ENCODE assay signal across 16 cellular contexts in genomic region chr10:76884673-76885275, GRCh38.
DNase-seq lines count a peak whose midpoint lies in the region; ATAC-seq, FAIRE-seq and TF ChIP-seq lines count a peak whose summit lies in the region.
"Had no signal": no experiment of that assay in that cellular context is flagged by ENCODE, and none has a peak within 500 bp of the region (broad histone marks: within the 10 kb centered on the region; RNA-seq: fewer than 3 reads in every experiment).

No MANE protein-coding gene starts in this region.

- H3F3A ChIP-seq in PC-3 (ENCODE audit: low read length, unreplicated experiment) (no peaks in the 10 kb centered on the region), MM.1S (ENCODE audit: insufficient read depth, low read length) (peaks cover 3% of the 10 kb centered on the region; the same call in 1 of the 2 replicates)

- H3K79me2 ChIP-seq in PC-3 (ENCODE audit: low read length) (no peaks in the 10 kb centered on the region), MM.1S (ENCODE audit: low read length) (no peaks in the 10 kb centered on the region)

- H3K4me2 ChIP-seq in BLaER1 treated with 17β-estradiol and CSF1 and Interleukin-3, amounts not matched to agents 10 nM and 100 nM = peak overlapping the region in 7 of 11 experiments; percentile 23 to 82 (median 70); a peak in 8 of 22 replicates
- H3K4me2 ChIP-seq in PC-3 (ENCODE audit: low read length) (no peak overlapping the region), MM.1S (ENCODE audit: low read depth, low read length) (no peak overlapping the region)
- H3K4me2 ChIP-seq: A549 had no signal

- no peak overlapping the region for H3K4me3 ChIP-seq in BLaER1 treated with 17β-estradiol and CSF1 and Interleukin-3, amounts not matched to agents 10 nM and 100 nM
- H3K4me3 ChIP-seq in PC-3 (ENCODE audit: low read length) (no peak overlapping the region), sigmoid colon (no peak overlapping the region), MM.1S (ENCODE audit: low read length) (no peak overlapping the region)
- H3K4me3 ChIP-seq: A549, HAP-1 had no signal

- no peaks in the 10 kb centered on the region for H3K27me3 Mint-ChIP-seq in activated T-helper 2 cell treated with anti-CD3 and anti-CD28 coated beads, Interferon-gamma antibody, Interleukin-2, Interleukin-4, amounts not matched to agents 10 μg/mL and 5 μg/mL and 100 μg/mL, durations not matched to agents 14 hours and 24 hours and 36 hours (ENCODE audit: low read depth)
- H3K27me3 Mint-ChIP-seq: CD8-positive, alpha-beta memory T cell had no signal

- no peaks in the 10 kb centered on the region for H3K36me3 Mint-ChIP-seq in activated T-helper 2 cell treated with anti-CD3 and anti-CD28 coated beads, Interferon-gamma antibody, Interleukin-2, Interleukin-4, amounts not matched to agents 10 μg/mL and 5 μg/mL and 100 μg/mL, durations not matched to agents 14 hours and 24 hours and 36 hours (ENCODE audit: low read depth)
- H3K36me3 Mint-ChIP-seq: CD8-positive, alpha-beta memory T cell had no signal

- intact Hi-C loops in PC-3 (cut with micrococcal nuclease) (loop anchor here (5.0 kb wide), 1 partner anchor 53 kb away; no protein-coding TSS in a partner anchor), sigmoid colon (cut with DNase I) (loop anchor here (5.0 to 10.0 kb wide), 4 partner anchors 93 to 487 kb away; no protein-coding TSS in a partner anchor)
- intact Hi-C loops in activated T-helper 2 cell treated with anti-CD3 and anti-CD28 coated beads, Interferon-gamma antibody, Interleukin-2, Interleukin-4, amounts not matched to agents 10 μg/mL and 5 μg/mL and 100 μg/mL, durations not matched to agents 14 hours and 24 hours and 36 hours (cut with micrococcal nuclease) = no loop called here

- H3K36me3 ChIP-seq in BLaER1 treated with 17β-estradiol and CSF1 and Interleukin-3, amounts not matched to agents 10 nM and 100 nM = peaks cover 0 to 14% (median 0%) of the 10 kb centered on the region in 11 experiments; a peak in 1 of 22 replicates
- H3K36me3 ChIP-seq in PC-3 (ENCODE audit: low read depth, low read length) (0 out of 2 replicates have a peak, but pooled peaks cover 2% of the 10 kb centered on the region), sigmoid colon (peaks cover 0 to 8% (median 3%) of the 10 kb centered on the region in 4 donors), MM.1S (replicated peaks; ENCODE audit: insufficient read depth, low read length) (no peaks in the 10 kb centered on the region)
- H3K36me3 ChIP-seq: HAP-1 had no signal

- WGBS in sigmoid colon, 2 donors = 55 to 74% methylated on average over 4 of the region's 4 CpGs

- H3K27ac Mint-ChIP-seq in activated T-helper 2 cell treated with anti-CD3 and anti-CD28 coated beads, Interferon-gamma antibody, Interleukin-2, Interleukin-4, amounts not matched to agents 10 μg/mL and 5 μg/mL and 100 μg/mL, durations not matched to agents 14 hours and 24 hours and 36 hours = no peak overlapping the region
- H3K27ac Mint-ChIP-seq: CD8-positive, alpha-beta memory T cell had no signal

- POLR2A ChIA-PET in PC-3 (lab: Charles Lee; ENCODE audit: unreplicated experiment) = interaction anchor here (0.7 kb wide), 1 partner anchor 163 kb away, joined by 8 read pairs; no protein-coding TSS in a partner anchor

- H3K4me3 Mint-ChIP-seq in activated T-helper 2 cell treated with anti-CD3 and anti-CD28 coated beads, Interferon-gamma antibody, Interleukin-2, Interleukin-4, amounts not matched to agents 10 μg/mL and 5 μg/mL and 100 μg/mL, durations not matched to agents 14 hours and 24 hours and 36 hours (ENCODE audit: low read depth) = no peak overlapping the region
- H3K4me3 Mint-ChIP-seq: CD8-positive, alpha-beta memory T cell had no signal

- peaks cover 0 to 55% (median 0%) of the 10 kb centered on the region in 11 experiments; a peak in 4 of 22 replicates for H3K27me3 ChIP-seq in BLaER1 treated with 17β-estradiol and CSF1 and Interleukin-3, amounts not matched to agents 10 nM and 100 nM
- H3K27me3 ChIP-seq in PC-3 (ENCODE audit: low read length) (peaks cover 7% of the 10 kb centered on the region; the same call in 1 of the 2 replicates), sigmoid colon (no peaks in the 10 kb centered on the region), MM.1S (replicated peaks; ENCODE audit: insufficient read depth, low read length) (no peaks in the 10 kb centered on the region)

- no peaks in the 10 kb centered on the region; a peak in 1 of 22 replicates for H3K9me3 ChIP-seq in BLaER1 treated with 17β-estradiol and CSF1 and Interleukin-3, amounts not matched to agents 10 nM and 100 nM (replicated peaks in 1 of 11)
- no peaks in the 10 kb centered on the region for H3K9me3 ChIP-seq in PC-3 (ENCODE audit: low read length)
- no peaks in the 10 kb centered on the region for H3K9me3 ChIP-seq in sigmoid colon
- no peaks in the 10 kb centered on the region for H3K9me3 ChIP-seq in MM.1S (replicated peaks; ENCODE audit: insufficient read depth, low read length)
- H3K9me3 ChIP-seq: A549, Caco-2, HAP-1 had no signal

- peaks cover 0 to 17% (median 0%) of the 10 kb centered on the region in 11 experiments; a peak in 2 of 22 replicates for H4K20me1 ChIP-seq in BLaER1 treated with 17β-estradiol and CSF1 and Interleukin-3, amounts not matched to agents 10 nM and 100 nM
- H4K20me1 ChIP-seq in PC-3 (ENCODE audit: low read length) = no peaks in the 10 kb centered on the region
- no peaks in the 10 kb centered on the region for H4K20me1 ChIP-seq in MM.1S (ENCODE audit: insufficient read depth, low read length)

- H3K4me1 ChIP-seq in BLaER1 treated with 17β-estradiol and CSF1 and Interleukin-3, amounts not matched to agents 10 nM and 100 nM = peaks cover 31 to 45% (median 36%) of the 10 kb centered on the region in 10 experiments
- H3K4me1 ChIP-seq in PC-3 (ENCODE audit: insufficient read depth, low read length) (no peaks in the 10 kb centered on the region), sigmoid colon (peaks cover 0 to 59% (median 34%) of the 10 kb centered on the region in 4 donors), MM.1S (ENCODE audit: low read length) (peaks cover 15% of the 10 kb centered on the region)
- H3K4me1 ChIP-seq: A549, Caco-2, HAP-1 had no signal

- H3K4me1 Mint-ChIP-seq in activated T-helper 2 cell treated with anti-CD3 and anti-CD28 coated beads, Interferon-gamma antibody, Interleukin-2, Interleukin-4, amounts not matched to agents 10 μg/mL and 5 μg/mL and 100 μg/mL, durations not matched to agents 14 hours and 24 hours and 36 hours (ENCODE audit: low read depth) = no peaks in the 10 kb centered on the region

- H2AFZ ChIP-seq in PC-3 (ENCODE audit: low read length) = no peak overlapping the region
- H2AFZ ChIP-seq in MM.1S (ENCODE audit: low read length) = no peak overlapping the region

- TF ChIP-seq EP300 in sigmoid colon (IDR thresholded peaks at IDR 0.05) = no peak

- H3K9ac ChIP-seq in BLaER1 treated with 17β-estradiol and CSF1 and Interleukin-3, amounts not matched to agents 10 nM and 100 nM = no peak overlapping the region
- H3K9ac ChIP-seq in PC-3 (ENCODE audit: low read length) (no peak overlapping the region), MM.1S (ENCODE audit: low read length) (no peak overlapping the region)

- peak; percentile 79 for FAIRE-seq in colon (lab: Jason Lieb, UNC)
- FAIRE-seq: A549, GM12892, GM19239, H1 had no signal

- no peaks in the 10 kb centered on the region for H3K9me3 Mint-ChIP-seq in activated T-helper 2 cell treated with anti-CD3 and anti-CD28 coated beads, Interferon-gamma antibody, Interleukin-2, Interleukin-4, amounts not matched to agents 10 μg/mL and 5 μg/mL and 100 μg/mL, durations not matched to agents 14 hours and 24 hours and 36 hours

- CTCF ChIA-PET in PC-3 (lab: Charles Lee) = no interaction called here

- no peak for TF ChIP-seq POLR2A in sigmoid colon (IDR thresholded peaks at IDR 0.05)

- ATAC-seq in PC-3 = peak; percentile 49
- ATAC-seq: A549 had no signal

- H3K9me2 ChIP-seq in PC-3 (replicated peaks; ENCODE audit: low read length) = no peaks in the 10 kb centered on the region
- H3K9me2 ChIP-seq in MM.1S (replicated peaks; ENCODE audit: insufficient read depth, low read length) = no peaks in the 10 kb centered on the region

- no peak for TF ChIP-seq CTCF in PC-3 (conservative IDR thresholded peaks at IDR 0.05; ENCODE audit: low read depth, low read length)
- no peak for TF ChIP-seq CTCF in sigmoid colon (IDR thresholded peaks at IDR 0.05)
- no peak for TF ChIP-seq CTCF in MM.1S (IDR thresholded peaks at IDR 0.05; ENCODE audit: low read length)

- H3K27ac ChIP-seq in BLaER1 treated with 17β-estradiol and CSF1 and Interleukin-3, amounts not matched to agents 10 nM and 100 nM = no peak overlapping the region
- H3K27ac ChIP-seq in PC-3 (ENCODE audit: low read length) = no peak overlapping the region
- peak overlapping the region in 3 of 4 donors; percentile 67 to 76 (median 73) for H3K27ac ChIP-seq in sigmoid colon
- H3K27ac ChIP-seq in MM.1S (ENCODE audit: low read length) = no peak overlapping the region
- H3K27ac ChIP-seq: A549 had no signal

- DNase-seq in PC-3 (no peak), sigmoid colon (no peak), MM.1S (no peak), foreskin melanocyte (no peak)
- no peak for DNase-seq in activated T-helper 2 cell treated with anti-CD3 and anti-CD28 coated beads, Interferon-gamma antibody, Interleukin-2, Interleukin-4, amounts not matched to agents 10 μg/mL and 5 μg/mL and 100 μg/mL, durations not matched to agents 14 hours and 24 hours and 36 hours (ENCODE audit: low spot score)
- DNase-seq: Caco-2; CD8-positive, alpha-beta memory T cell; DND-41; GDM1 had no signal

- BruUV-seq in PC-3 (replicated peaks; lab: Mats Ljungman, UMichigan) = no TSS peak

Comparison
In these comparisons a context has a peak if more than half of its experiments do, and no peak if none do; other contexts are left out.
1. H3K27ac ChIP-seq: peak in sigmoid colon (3 of 4); none in BLaER1 treated with 17β-estradiol and CSF1 and Interleukin-3, amounts not matched to agents 10 nM and 100 nM (0 of 11), PC-3 (single experiment) and MM.1S (single experiment).
2. H3K4me2 ChIP-seq: peak in BLaER1 treated with 17β-estradiol and CSF1 and Interleukin-3, amounts not matched to agents 10 nM and 100 nM (7 of 11); none in PC-3 (single experiment) and MM.1S (single experiment).